ENCODE assay signal across 1 cellular context in genomic region chr7:30144659-30145321, GRCh38.
TF ChIP-seq lines count a peak whose summit lies in the region.

No MANE protein-coding gene starts in this region.

TF ChIP-seq in K562, 482 proteins besides CTCF, POLR2A, EP300 and RAD21 (continued from another document):
- 0 out of 2 replicates have a peak, but pooled peaks have one; percentile 7 for TF ChIP-seq MTA2 (IDR thresholded peaks at IDR 0.05; ENCODE audit: low read depth)
